In the genomic region with DNA sequence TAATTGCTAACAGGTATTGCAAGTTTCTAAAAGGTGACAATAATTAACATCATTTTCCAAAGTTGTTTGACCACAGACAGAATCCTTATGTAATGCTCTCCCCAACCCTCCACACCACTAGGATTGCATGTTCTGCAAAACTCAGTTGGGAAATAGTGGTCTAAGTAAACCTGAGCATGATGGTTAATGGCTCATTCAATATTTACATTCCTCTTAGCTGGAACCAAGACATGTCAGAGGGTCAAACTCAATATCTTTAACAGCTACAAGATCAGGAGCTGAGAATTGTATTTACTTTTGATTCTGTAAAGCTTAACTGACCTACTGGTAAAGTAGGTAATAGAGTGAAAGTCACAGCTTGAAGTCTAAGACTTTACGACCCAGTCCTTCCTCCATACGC, we compare ENCODE assay signal across 25 cellular contexts. TPM values are rescaled to one million over a fixed set of nuclear protein-coding genes. Genes with fewer than 3 reads are reported as not detected.
"Had no signal": no experiment of that assay in that cellular context is flagged by ENCODE, and none has a peak within 500 bp of the region (broad histone marks: within the 10 kb centered on the region; RNA-seq: fewer than 3 reads in every experiment).

No MANE protein-coding gene starts in this region.

- H3K4me1 Mint-ChIP-seq: central memory CD8-positive, alpha-beta T cell; nephron had no signal

- H3K9me3 ChIP-seq: thoracic aorta had no signal

- H3K27ac Mint-ChIP-seq: nephron had no signal

- H3K9me3 Mint-ChIP-seq: central memory CD8-positive, alpha-beta T cell had no signal

- H3K4me3 Mint-ChIP-seq: central memory CD8-positive, alpha-beta T cell; naive B cell; nephron had no signal

- DNase-seq: cortex of kidney; dorsolateral prefrontal cortex; effector CD8-positive, alpha-beta T cell; foreskin fibroblast; kidney glomerular epithelial cell; left ventricle myocardium inferior; mesenchymal stem cell; midbrain; naive B cell; psoas muscle; sigmoid colon; stimulated activated naive CD4-positive, alpha-beta T cell; stomach; substantia nigra; transverse colon had no signal

- H3K4me1 ChIP-seq: gastroesophageal sphincter, psoas muscle, sigmoid colon had no signal

- H3K4me3 ChIP-seq: dorsolateral prefrontal cortex, gastroesophageal sphincter, left ventricle myocardium inferior, lung, psoas muscle, right atrium auricular region, sigmoid colon, skin epidermis, stomach, thoracic aorta, transverse colon had no signal

- H3K36me3 ChIP-seq: gastroesophageal sphincter, left ventricle myocardium inferior, right atrium auricular region, sigmoid colon, stomach, thoracic aorta, transverse colon had no signal

- H3K27me3 ChIP-seq: dorsolateral prefrontal cortex, gastroesophageal sphincter, right atrium auricular region, sigmoid colon, stomach, transverse colon had no signal

- H3K27ac ChIP-seq: dorsolateral prefrontal cortex, gastroesophageal sphincter, left ventricle myocardium inferior, parathyroid adenoma, psoas muscle, right atrium auricular region, sigmoid colon, skin epidermis, thoracic aorta, transverse colon had no signal

- H3K27me3 Mint-ChIP-seq: central memory CD8-positive, alpha-beta T cell had no signal

- ATAC-seq: esophagus mucosa, gastroesophageal sphincter, psoas muscle had no signal

- H3K36me3 Mint-ChIP-seq: naive B cell had no signal

RNA-seq across cellular contexts. Expression of a gene that starts 10.2 kb away (rescaled TPM):
- total RNA-seq: left ventricle myocardium inferior, psoas muscle, sigmoid colon had no signal

RNA-seq across cellular contexts. Expression of a gene that starts 30.7 kb away (rescaled TPM):
- total RNA-seq: dorsolateral prefrontal cortex, esophagus mucosa, gastroesophageal sphincter, left ventricle myocardium inferior, lung, omental fat pad, psoas muscle, right atrium auricular region, sigmoid colon, stomach, thoracic aorta, transverse colon had no signal

RNA-seq across cellular contexts. Expression of a gene that starts 44.4 kb away (rescaled TPM):
- total RNA-seq: esophagus mucosa, gastroesophageal sphincter, left ventricle myocardium inferior, omental fat pad, psoas muscle, right atrium auricular region, sigmoid colon, stomach, thoracic aorta, transverse colon had no signal
